In genomic region chr12:57231276-57232021, GRCh38 we compare ENCODE assay signal across 10 cellular contexts. TPM values are rescaled to one million over a fixed set of nuclear protein-coding genes. Genes with fewer than 3 reads are reported as not detected.
DNase-seq lines count a peak whose midpoint lies in the region; ATAC-seq and TF ChIP-seq lines count a peak whose summit lies in the region.
"Had no signal": no experiment of that assay in that cellular context is flagged by ENCODE, and none has a peak within 500 bp of the region (broad histone marks: within the 10 kb centered on the region; RNA-seq: fewer than 3 reads in every experiment).

No MANE protein-coding gene starts in this region.

- H3K9me2 ChIP-seq in Karpas-422 (replicated peaks; ENCODE audit: insufficient read depth, low read length) = no peaks in the 10 kb centered on the region

- no peak for DNase-seq in CD8-positive, alpha-beta memory T cell
- DNase-seq in Karpas-422 = no peak
- DNase-seq in astrocyte of the spinal cord (ENCODE audit: low read depth, low spot score) = no peak
- DNase-seq in naive B cell = no peak
- DNase-seq in cerebellum (ENCODE audit: low spot score) = no peak
- no peak for DNase-seq in prostate gland (ENCODE audit: low spot score)
- DNase-seq: SHP77 had no signal

- TF ChIP-seq CTCF in astrocyte of the spinal cord (IDR thresholded peaks at IDR 0.05; ENCODE audit: low read depth, low read length) = no peak
- TF ChIP-seq CTCF in prostate gland (IDR thresholded peaks at IDR 0.05) = no peak

- peaks cover 11 to 17% of the 10 kb centered on the region in 2 donors for H3K27me3 Mint-ChIP-seq in CD8-positive, alpha-beta memory T cell
- H3K27me3 Mint-ChIP-seq in naive B cell = peaks cover 4% of the 10 kb centered on the region in 3 donors

- H3K79me2 ChIP-seq in Karpas-422 (ENCODE audit: low read length) = peaks cover 24% of the 10 kb centered on the region

- H3K4me1 ChIP-seq in CD8-positive, alpha-beta memory T cell (ENCODE audit: insufficient read depth, low read length) = peaks cover 27% of the 10 kb centered on the region
- peaks cover 85% of the 10 kb centered on the region for H3K4me1 ChIP-seq in Karpas-422 (ENCODE audit: low read length)
- H3K4me1 ChIP-seq in prostate gland (replicated peaks) = peaks cover 9% of the 10 kb centered on the region

- peaks cover 25% of the 10 kb centered on the region for H4K20me1 ChIP-seq in Karpas-422 (ENCODE audit: insufficient read depth, low read depth, low read length)

- ATAC-seq in naive B cell (ENCODE audit: low read depth in 2 of 2) = no peak
- no peak for ATAC-seq in HG02610 (IDR thresholded peaks at IDR 0.05; ENCODE audit: unreplicated experiment)
- ATAC-seq in GM21360 (IDR thresholded peaks at IDR 0.05; ENCODE audit: unreplicated experiment) = no peak
- ATAC-seq: heart left ventricle had no signal

- H3K9ac ChIP-seq in Karpas-422 (ENCODE audit: low read length) = peak overlapping the region; percentile 98

- H3K36me3 ChIP-seq in CD8-positive, alpha-beta memory T cell (ENCODE audit: insufficient read depth, low read length) = peaks cover 21% of the 10 kb centered on the region
- H3K36me3 ChIP-seq in Karpas-422 (ENCODE audit: insufficient read depth, low read length) (peaks cover 26% of the 10 kb centered on the region), prostate gland (no peaks in the 10 kb centered on the region)

- H3K9me3 ChIP-seq in CD8-positive, alpha-beta memory T cell (ENCODE audit: low read length) = no peaks in the 10 kb centered on the region
- H3K9me3 ChIP-seq in Karpas-422 (ENCODE audit: low read length) (no peaks in the 10 kb centered on the region), prostate gland (no peaks in the 10 kb centered on the region)
- H3K9me3 ChIP-seq: heart left ventricle had no signal

- peaks cover 4% of the 10 kb centered on the region for H3K27me3 ChIP-seq in CD8-positive, alpha-beta memory T cell (ENCODE audit: insufficient read depth, low read length, poor library complexity, severe bottlenecking)
- no peaks in the 10 kb centered on the region for H3K27me3 ChIP-seq in Karpas-422 (ENCODE audit: low read length)
- no peaks in the 10 kb centered on the region for H3K27me3 ChIP-seq in prostate gland (replicated peaks; ENCODE audit: insufficient read depth)

- CTCF ChIA-PET in CD8-positive, alpha-beta memory T cell (lab: Charles Lee) = interaction anchor here (0.9 to 13.7 kb wide), 4 partner anchors 10 to 18 kb away, joined by 3 to 274 read pairs (median 15); a partner anchor contains a TSS

- TF ChIP-seq POLR2A in prostate gland (IDR thresholded peaks at IDR 0.05) = no peak

- H3K27ac Mint-ChIP-seq in CD8-positive, alpha-beta memory T cell = no peak overlapping the region
- H3K27ac Mint-ChIP-seq in naive B cell = peak overlapping the region in 3 of 6 donors; percentile 11 to 79 (median 33)

- no peak overlapping the region for H2AFZ ChIP-seq in Karpas-422 (ENCODE audit: low read length)

- in situ Hi-C loops in astrocyte of the spinal cord (cut with HindIII; ENCODE audit: low sequenced_read_pairs) = no loop called here

- H3K9me3 Mint-ChIP-seq in CD8-positive, alpha-beta memory T cell = peaks cover 0 to 1% (median 0%) of the 10 kb centered on the region in 5 donors
- no peaks in the 10 kb centered on the region for H3K9me3 Mint-ChIP-seq in naive B cell

- H3K36me3 Mint-ChIP-seq in CD8-positive, alpha-beta memory T cell = peaks cover 13 to 41% (median 16%) of the 10 kb centered on the region in 3 donors
- H3K36me3 Mint-ChIP-seq in naive B cell = peaks cover 6 to 30% of the 10 kb centered on the region in 2 donors

- H3K4me2 ChIP-seq in Karpas-422 (ENCODE audit: low read depth, low read length, poor library complexity, severe bottlenecking) = peak overlapping the region; percentile 95

- no peak overlapping the region for H3K4me3 ChIP-seq in CD8-positive, alpha-beta memory T cell (ENCODE audit: low read length)
- H3K4me3 ChIP-seq in Karpas-422 (ENCODE audit: low read length) (peak overlapping the region; percentile 91), astrocyte of the spinal cord (ENCODE audit: low read depth, low read length) (peak overlapping the region; percentile 72), prostate gland (no peak overlapping the region)

- peak overlapping the region; percentile 62 for H3K27ac ChIP-seq in CD8-positive, alpha-beta memory T cell (ENCODE audit: low read depth, low read length)
- peak overlapping the region; percentile 89; the same call in 1 of the 2 replicates for H3K27ac ChIP-seq in Karpas-422 (ENCODE audit: low read length)
- no peak overlapping the region for H3K27ac ChIP-seq in prostate gland

- H3K4me3 Mint-ChIP-seq in CD8-positive, alpha-beta memory T cell = peak overlapping the region in 6 of 7 donors; percentile 89 to 97 (median 94)
- H3K4me3 Mint-ChIP-seq in naive B cell = peak overlapping the region; percentile 96 to 99 (median 98)

- POLR2A ChIA-PET in CD8-positive, alpha-beta memory T cell (lab: Charles Lee) = interaction anchor here (0.5 kb wide), 1 partner anchor 1544 kb away, joined by 10 read pairs; no protein-coding TSS in a partner anchor

- intact Hi-C loops in prostate gland (cut with DNase I) = no loop called here

- 93% methylated on average over 13 of the region's 13 CpGs for WGBS in prostate gland

- H3K4me1 Mint-ChIP-seq in CD8-positive, alpha-beta memory T cell = peaks cover 26 to 46% (median 45%) of the 10 kb centered on the region in 3 donors
- H3K4me1 Mint-ChIP-seq in naive B cell = peaks cover 66 to 88% (median 88%) of the 10 kb centered on the region in 3 donors

RNA-seq across cellular contexts. Expression of gene SHMT2, which starts 1.9 kb away (rescaled TPM):
- total RNA-seq in CD8-positive, alpha-beta memory T cell = 100 to 1,000 TPM; 349 to 352 TPM
- 34.7 TPM for polyA plus RNA-seq in CD8-positive, alpha-beta memory T cell
- total RNA-seq in Karpas-422 (2014; rRNA removed; shearing (Covaris generic); ENCODE audit: low replicate concordance) = 399 and 449 TPM in 2 replicates
- polyA plus RNA-seq in naive B cell (ENCODE audit: low read depth in 6 of 6) = 100 to 1,000 TPM; 160 to 183 (median 173) TPM
- 34.8 TPM for total RNA-seq in cerebellum
- 10 to 100 TPM; 49.6 to 51.4 TPM for total RNA-seq in prostate gland

RNA-seq across cellular contexts. Expression of gene NXPH4, which starts 14.9 kb away (rescaled TPM):
- under 1 TPM; 0.22 to 0.47 TPM for total RNA-seq in CD8-positive, alpha-beta memory T cell
- polyA plus RNA-seq in CD8-positive, alpha-beta memory T cell = not detected
- total RNA-seq in Karpas-422 (2014; rRNA removed; shearing (Covaris generic); ENCODE audit: low replicate concordance) = 2.9 and 4.2 TPM in 2 replicates
- polyA plus RNA-seq in naive B cell (ENCODE audit: low read depth in 6 of 6) = 1 to 10 TPM; 1.2 to 4.9 (median 2.8) TPM
- total RNA-seq in cerebellum (11.0 TPM), prostate gland (10 to 100 TPM; 10.2 to 18.1 TPM)

RNA-seq across cellular contexts. Expression of gene STAC3, which starts 19.5 kb away (rescaled TPM):
- total RNA-seq in CD8-positive, alpha-beta memory T cell = 1 to 10 TPM in 1 of 2 experiments, under 1 TPM in 1; 0.96 to 1.4 TPM
- polyA plus RNA-seq in CD8-positive, alpha-beta memory T cell = not detected
- total RNA-seq in Karpas-422 (2014; rRNA removed; shearing (Covaris generic); ENCODE audit: low replicate concordance) = 5.9 and 7.8 TPM in 2 replicates
- under 1 TPM in 4 of 6 donors, not detected in 2; 0.32 to 0.43 (median 0.38) TPM for polyA plus RNA-seq in naive B cell (ENCODE audit: low read depth in 6 of 6)
- total RNA-seq in cerebellum = 0.54 TPM
- total RNA-seq in prostate gland = 10 to 100 TPM in 1 of 2 donors, 1 to 10 TPM in 1; 4.8 to 20.9 TPM

Comparison
In these comparisons a context has a peak if more than half of its experiments do, and no peak if none do; other contexts are left out.
1. H3K27ac ChIP-seq: peak in CD8-positive, alpha-beta memory T cell (single experiment) and Karpas-422 (single experiment); none in prostate gland (0 of 2).
2. H3K4me3 ChIP-seq: peak in Karpas-422 (single experiment) and astrocyte of the spinal cord (single experiment); none in CD8-positive, alpha-beta memory T cell (single experiment) and prostate gland (0 of 2).